Comparison of ENCODE assay signal across 35 cellular contexts in genomic region chr14:23164250-23164649, GRCh38. TPM values are rescaled to one million over a fixed set of nuclear protein-coding genes. Genes with fewer than 3 reads are reported as not detected.
DNase-seq lines count a peak whose midpoint lies in the region; ATAC-seq and TF ChIP-seq lines count a peak whose summit lies in the region.
"Had no signal": no experiment of that assay in that cellular context is flagged by ENCODE, and none has a peak within 500 bp of the region (broad histone marks: within the 10 kb centered on the region; RNA-seq: fewer than 3 reads in every experiment).

No MANE protein-coding gene starts in this region.

- H2AK5ac ChIP-seq in mesendoderm (ENCODE audit: low read length) = no peak overlapping the region

- no peak overlapping the region for H3K4me2 ChIP-seq in mesendoderm (ENCODE audit: low read length)
- H3K4me2 ChIP-seq: KMS-11, neural progenitor cell had no signal

- H3K18ac ChIP-seq in mesendoderm (ENCODE audit: low read length) = no peak overlapping the region

- 25 to 41% methylated on average over 2 of the region's 2 CpGs for WGBS in body of pancreas, 2 donors
- 29 to 62% (median 38%) methylated on average over 2 of the region's 2 CpGs for WGBS in stomach, 5 donors
- no CpG with 5 or more reads among the region's 2 CpGs for WGBS in mesendoderm (ENCODE audit: extremely low coverage, insufficient coverage, low lambda C conversion rate)

- H3K4me1 ChIP-seq in body of pancreas = peaks cover 51% of the 10 kb centered on the region
- H3K4me1 ChIP-seq in lower lobe of right lung = peaks cover 54% of the 10 kb centered on the region
- peaks cover 18 to 78% (median 37%) of the 10 kb centered on the region in 4 donors for H3K4me1 ChIP-seq in stomach
- peaks cover 7% of the 10 kb centered on the region for H3K4me1 ChIP-seq in mesendoderm (ENCODE audit: control insufficient read depth, low read depth, low read length)
- H3K4me1 ChIP-seq: BE2C had no signal

- H3K9ac ChIP-seq in mesendoderm (ENCODE audit: low read length) = no peak overlapping the region
- H3K9ac ChIP-seq: KMS-11, neural progenitor cell had no signal

- DNase-seq in RWPE1 (ENCODE audit: low spot score) = no peak
- DNase-seq in body of pancreas = peak; percentile 80 to 92 (median 86)
- DNase-seq in lower lobe of right lung = no peak
- DNase-seq in stomach = peak; percentile 81
- DNase-seq in natural killer cell treated with Interleukin-12 subunit alpha and Interleukin-12 subunit beta and Interleukin-15 and Interleukin-18, amount 100 ng/mL, for 72 hours (ENCODE audit: low spot score) = no peak
- no peak for DNase-seq in mesendoderm
- no peak for DNase-seq in effector memory CD8-positive, alpha-beta T cell
- DNase-seq: activated CD4-positive, alpha-beta memory T cell treated with anti-CD3 and anti-CD28 coated beads, Interleukin-2, amount 10 ng/mL, durations not matched to agents 7 days and 5 days; activated CD4-positive, alpha-beta T cell treated with anti-CD3 and anti-CD28 coated beads for 1 hour; activated CD8-positive, alpha-beta memory T cell treated with anti-CD3 and anti-CD28 coated beads, Interleukin-2, amount 50 U/mL, for 4 hours; activated naive CD4-positive, alpha-beta T cell treated with Interleukin-2 at 50 U/mL for 16 hours; amygdala; BE2C; CD8-positive, alpha-beta memory T cell; DMS 273 treated with DMSO at 0.1 percent for 48 hours; effector CD8-positive, alpha-beta T cell; foreskin keratinocyte; heart left ventricle; kidney; NCI-H1417 treated with DMSO at 0.1 percent for 48 hours; NCI-H2081; NCI-H526; posterior cingulate gyrus; right cardiac atrium; SHP77; stimulated activated CD4-positive, alpha-beta T cell treated with anti-CD3 and anti-CD28 coated beads, Interleukin-2, amount 100 ng/mL, for 24 hours; thyroid gland had no signal

- H2BK120ac ChIP-seq in mesendoderm (ENCODE audit: low read depth, low read length) = no peak overlapping the region

- H3K27ac ChIP-seq in RWPE1 (peak overlapping the region; percentile 42), body of pancreas (peak overlapping the region; percentile 60 to 85 (median 74)), lower lobe of right lung (peak overlapping the region; percentile 31), stomach (peak overlapping the region; percentile 67 to 78 (median 73)), mesendoderm (ENCODE audit: low read depth, low read length) (no peak overlapping the region)
- H3K27ac ChIP-seq: epithelial cell of prostate, foreskin keratinocyte, KMS-11, neural progenitor cell, thyroid gland had no signal

- H3K27me3 ChIP-seq in body of pancreas (no peaks in the 10 kb centered on the region), lower lobe of right lung (ENCODE audit: low read depth) (no peaks in the 10 kb centered on the region), stomach (no peaks in the 10 kb centered on the region), mesendoderm (ENCODE audit: insufficient read depth, low read length, poor library complexity) (no peaks in the 10 kb centered on the region)
- H3K27me3 ChIP-seq: BE2C, foreskin keratinocyte, heart left ventricle, neural progenitor cell, thyroid gland had no signal

- no peak for TF ChIP-seq EP300 in stomach (IDR thresholded peaks at IDR 0.05)

- no peak overlapping the region for H3K27ac Mint-ChIP-seq in natural killer cell treated with Interleukin-12 subunit alpha and Interleukin-12 subunit beta and Interleukin-15 and Interleukin-18, amount 100 ng/mL, for 72 hours
- no peak overlapping the region for H3K27ac Mint-ChIP-seq in effector memory CD8-positive, alpha-beta T cell
- H3K27ac Mint-ChIP-seq: activated CD4-positive, alpha-beta memory T cell treated with anti-CD3 and anti-CD28 coated beads, Interleukin-2, amount 10 ng/mL, durations not matched to agents 7 days and 5 days; neural progenitor cell; stimulated activated naive CD8-positive, alpha-beta T cell treated with anti-CD3 and anti-CD28 coated beads, Interleukin-15, Interleukin-2, amounts not matched to agents 100 ng/mL and 50 ng/mL, for 24 hours; T-helper 2 cell treated with Interferon-gamma antibody and Interleukin-4, amounts not matched to agents 5 μg/mL and 100 μg/mL, for 36 hours had no signal

- no peaks in the 10 kb centered on the region for H3K36me3 Mint-ChIP-seq in natural killer cell treated with Interleukin-12 subunit alpha and Interleukin-12 subunit beta and Interleukin-15 and Interleukin-18, amount 100 ng/mL, for 72 hours
- peaks cover 3% of the 10 kb centered on the region for H3K36me3 Mint-ChIP-seq in effector memory CD8-positive, alpha-beta T cell (ENCODE audit: insufficient read depth)
- H3K36me3 Mint-ChIP-seq: CD8-positive, alpha-beta memory T cell had no signal

- no peaks in the 10 kb centered on the region for H3K79me2 ChIP-seq in mesendoderm (ENCODE audit: control insufficient read depth, insufficient read depth, low read length)

- no peak overlapping the region for H4K5ac ChIP-seq in mesendoderm (ENCODE audit: low read length)

- no peak overlapping the region for H2BK5ac ChIP-seq in mesendoderm (ENCODE audit: low read length)

- no peaks in the 10 kb centered on the region for H3K9me3 Mint-ChIP-seq in natural killer cell treated with Interleukin-12 subunit alpha and Interleukin-12 subunit beta and Interleukin-15 and Interleukin-18, amount 100 ng/mL, for 72 hours
- H3K9me3 Mint-ChIP-seq in effector memory CD8-positive, alpha-beta T cell = no peaks in the 10 kb centered on the region
- H3K9me3 Mint-ChIP-seq: activated CD4-positive, alpha-beta memory T cell treated with anti-CD3 and anti-CD28 coated beads, Interleukin-2, amount 10 ng/mL, durations not matched to agents 7 days and 5 days; CD8-positive, alpha-beta memory T cell; stimulated activated naive CD8-positive, alpha-beta T cell treated with anti-CD3 and anti-CD28 coated beads, Interleukin-15, Interleukin-2, amounts not matched to agents 100 ng/mL and 50 ng/mL, for 24 hours; T-helper 2 cell treated with Interferon-gamma antibody and Interleukin-4, amounts not matched to agents 5 μg/mL and 100 μg/mL, for 36 hours had no signal

- no peaks in the 10 kb centered on the region for H3K36me3 ChIP-seq in body of pancreas (replicated peaks in 1 of 2; ENCODE audit: insufficient read depth in 1 of 2, low read depth in 2 of 2)
- no peaks in the 10 kb centered on the region for H3K36me3 ChIP-seq in lower lobe of right lung
- peaks cover 0 to 36% (median 25%) of the 10 kb centered on the region in 4 donors for H3K36me3 ChIP-seq in stomach
- H3K36me3 ChIP-seq in mesendoderm (ENCODE audit: control insufficient read depth, insufficient read depth, low read length) = no peaks in the 10 kb centered on the region
- H3K36me3 ChIP-seq: BE2C, heart left ventricle, neural progenitor cell, thyroid gland had no signal

- no peak overlapping the region for H3K4me3 Mint-ChIP-seq in natural killer cell treated with Interleukin-12 subunit alpha and Interleukin-12 subunit beta and Interleukin-15 and Interleukin-18, amount 100 ng/mL, for 72 hours
- H3K4me3 Mint-ChIP-seq in effector memory CD8-positive, alpha-beta T cell = no peak overlapping the region
- H3K4me3 Mint-ChIP-seq: activated CD4-positive, alpha-beta memory T cell treated with anti-CD3 and anti-CD28 coated beads, Interleukin-2, amount 10 ng/mL, durations not matched to agents 7 days and 5 days; CD8-positive, alpha-beta memory T cell; neural progenitor cell; stimulated activated naive CD8-positive, alpha-beta T cell treated with anti-CD3 and anti-CD28 coated beads, Interleukin-15, Interleukin-2, amounts not matched to agents 100 ng/mL and 50 ng/mL, for 24 hours; T-helper 2 cell treated with Interferon-gamma antibody and Interleukin-4, amounts not matched to agents 5 μg/mL and 100 μg/mL, for 36 hours had no signal

- TF ChIP-seq POLR2A in body of pancreas (IDR thresholded peaks at IDR 0.05) (peak in 2 of 3 donors; percentile 19 to 32), stomach (IDR thresholded peaks at IDR 0.05) (no peak)

- no peak overlapping the region for H3K4ac ChIP-seq in mesendoderm (ENCODE audit: low read depth, low read length)

- H3K27me3 Mint-ChIP-seq in natural killer cell treated with Interleukin-12 subunit alpha and Interleukin-12 subunit beta and Interleukin-15 and Interleukin-18, amount 100 ng/mL, for 72 hours = peaks cover 3 to 16% of the 10 kb centered on the region in 2 donors
- peaks cover 55 to 58% of the 10 kb centered on the region in 2 donors for H3K27me3 Mint-ChIP-seq in effector memory CD8-positive, alpha-beta T cell
- H3K27me3 Mint-ChIP-seq: stimulated activated naive CD8-positive, alpha-beta T cell treated with anti-CD3 and anti-CD28 coated beads, Interleukin-15, Interleukin-2, amounts not matched to agents 100 ng/mL and 50 ng/mL, for 24 hours had no signal

- CTCF ChIA-PET in RWPE1 (lab: Yijun Ruan, JAX) = interaction anchor here (0.6 to 0.7 kb wide), 3 partner anchors 10 to 58 kb away, joined by 3 to 5 read pairs (median 3); no protein-coding TSS in a partner anchor

- no peak overlapping the region for H3K56ac ChIP-seq in mesendoderm (ENCODE audit: low read length)

- peaks cover 5% of the 10 kb centered on the region in 2 donors for H3K4me1 Mint-ChIP-seq in natural killer cell treated with Interleukin-12 subunit alpha and Interleukin-12 subunit beta and Interleukin-15 and Interleukin-18, amount 100 ng/mL, for 72 hours (ENCODE audit: low read depth in 2 of 2)
- peaks cover 0 to 5% of the 10 kb centered on the region in 2 donors for H3K4me1 Mint-ChIP-seq in effector memory CD8-positive, alpha-beta T cell (ENCODE audit: low read depth in 2 of 2)
- H3K4me1 Mint-ChIP-seq: CD8-positive, alpha-beta memory T cell had no signal

- H3K9me3 ChIP-seq in body of pancreas (no peaks in the 10 kb centered on the region), lower lobe of right lung (no peaks in the 10 kb centered on the region), stomach (no peaks in the 10 kb centered on the region)
- H3K9me3 ChIP-seq: BE2C, heart left ventricle, thyroid gland had no signal

- intact Hi-C loops in body of pancreas (cut with DNase I) (no loop called here), lower lobe of right lung (cut with DNase I) (no loop called here), stomach (cut with DNase I; ENCODE audit: low total_unique reads) (no loop called here)

- H3K23ac ChIP-seq in mesendoderm (ENCODE audit: low read length) = no peak overlapping the region

- H4K8ac ChIP-seq in mesendoderm (ENCODE audit: low read depth, low read length) = no peak overlapping the region

- H3K4me3 ChIP-seq in body of pancreas = no peak overlapping the region
- H3K4me3 ChIP-seq in lower lobe of right lung = no peak overlapping the region
- H3K4me3 ChIP-seq in stomach = no peak overlapping the region
- H3K4me3 ChIP-seq in mesendoderm (ENCODE audit: low read length) = no peak overlapping the region
- H3K4me3 ChIP-seq: heart left ventricle, neural progenitor cell, thyroid gland had no signal

- POLR2A ChIA-PET in RWPE1 (lab: Yijun Ruan, JAX; ENCODE audit: low non-redundant PET) = no interaction called here

- ATAC-seq in body of pancreas (peak; percentile 97), lower lobe of right lung (peak; percentile 75 to 82)
- no peak for ATAC-seq in natural killer cell treated with Interleukin-12 subunit alpha and Interleukin-12 subunit beta and Interleukin-15 and Interleukin-18, amount 100 ng/mL, for 72 hours
- ATAC-seq in effector memory CD8-positive, alpha-beta T cell (replicated peaks) = no peak
- ATAC-seq: foreskin keratinocyte, Panc1 had no signal

- TF ChIP-seq CTCF in RWPE1 (conservative IDR thresholded peaks at IDR 0.05; ENCODE audit: low read depth) = no peak
- TF ChIP-seq CTCF in body of pancreas (IDR thresholded peaks at IDR 0.05) = peak in 1 of 7 experiments; percentile 3
- no peak for TF ChIP-seq CTCF in lower lobe of right lung (IDR thresholded peaks at IDR 0.05)
- no peak for TF ChIP-seq CTCF in stomach (IDR thresholded peaks at IDR 0.05)

- H3K79me1 ChIP-seq in mesendoderm (ENCODE audit: low read length) = no peaks in the 10 kb centered on the region

- no peak overlapping the region for H2BK15ac ChIP-seq in mesendoderm (replicated peaks; ENCODE audit: low read depth)

RNA-seq across cellular contexts. Expression of gene SLC7A8, which starts 19.2 kb away (rescaled TPM):
- total RNA-seq in body of pancreas = 10 to 100 TPM; 17.8 to 18.2 TPM
- total RNA-seq in lower lobe of right lung = 36.8 TPM
- total RNA-seq in stomach = 100 to 1,000 TPM in 1 of 5 donors, 10 to 100 TPM in 3, 1 to 10 TPM in 1; 1.2 to 102 (median 43.7) TPM
- 10 to 100 TPM; 22.1 to 33.9 (median 22.4) TPM for polyA plus RNA-seq in stomach
- total RNA-seq in natural killer cell treated with Interleukin-12 subunit alpha and Interleukin-12 subunit beta and Interleukin-15 and Interleukin-18, amount 100 ng/mL, for 72 hours = 1 to 10 TPM in 1 of 2 donors, under 1 TPM in 1; 0.07 to 3.5 TPM
- 73.0 TPM for polyA plus RNA-seq in mesendoderm (2013, experiment 1 of 2)
- 73.7 TPM for polyA plus RNA-seq in mesendoderm (2013, experiment 2 of 2)

RNA-seq across cellular contexts. Expression of gene CEBPE, which starts 45.2 kb away (rescaled TPM):
- total RNA-seq in body of pancreas = not detected
- total RNA-seq in lower lobe of right lung = 0.32 TPM
- not detected for total RNA-seq in stomach
- polyA plus RNA-seq in stomach = under 1 TPM in 1 of 3 donors, not detected in 2; 0.37 TPM
- not detected for total RNA-seq in natural killer cell treated with Interleukin-12 subunit alpha and Interleukin-12 subunit beta and Interleukin-15 and Interleukin-18, amount 100 ng/mL, for 72 hours
- polyA plus RNA-seq in mesendoderm (2013, experiment 1 of 2) = 0.04 TPM
- polyA plus RNA-seq in mesendoderm (2013, experiment 2 of 2) = 0.07 TPM
- total RNA-seq: foreskin keratinocyte, kidney, lower leg skin, right cardiac atrium, thyroid gland had no signal
- polyA plus RNA-seq: CD8-positive, alpha-beta memory T cell; foreskin keratinocyte; heart left ventricle; right cardiac atrium had no signal

RNA-seq across cellular contexts. Expression of gene CIROP, which starts 59.5 kb away (rescaled TPM):
- total RNA-seq in body of pancreas (not detected), lower lobe of right lung (not detected), stomach (not detected)
- polyA plus RNA-seq in stomach = not detected
- total RNA-seq in natural killer cell treated with Interleukin-12 subunit alpha and Interleukin-12 subunit beta and Interleukin-15 and Interleukin-18, amount 100 ng/mL, for 72 hours = not detected
- polyA plus RNA-seq in mesendoderm (2013, experiment 1 of 2) = 0.04 TPM
- 0.06 TPM for polyA plus RNA-seq in mesendoderm (2013, experiment 2 of 2)
- total RNA-seq: activated CD4-positive, alpha-beta memory T cell treated with anti-CD3 and anti-CD28 coated beads, Interleukin-2, amount 10 ng/mL, durations not matched to agents 7 days and 5 days; CD8-positive, alpha-beta memory T cell; foreskin keratinocyte; heart left ventricle; kidney; lower leg skin; mucosa of gallbladder; right cardiac atrium had no signal
- polyA plus RNA-seq: CD8-positive, alpha-beta memory T cell; foreskin keratinocyte; heart left ventricle; right cardiac atrium had no signal

Comparison
In these comparisons a context has a peak if more than half of its experiments do, and no peak if none do; other contexts are left out.
1. DNase-seq: peak in body of pancreas (4 of 4) and stomach (single experiment); none in RWPE1 (single experiment), lower lobe of right lung (single experiment), natural killer cell treated with Interleukin-12 subunit alpha and Interleukin-12 subunit beta and Interleukin-15 and Interleukin-18, amount 100 ng/mL, for 72 hours (single experiment), mesendoderm (single experiment) and effector memory CD8-positive, alpha-beta T cell (0 of 3).
2. ATAC-seq: peak in body of pancreas (single experiment) and lower lobe of right lung (2 of 2); none in natural killer cell treated with Interleukin-12 subunit alpha and Interleukin-12 subunit beta and Interleukin-15 and Interleukin-18, amount 100 ng/mL, for 72 hours (0 of 2) and effector memory CD8-positive, alpha-beta T cell (single experiment).
3. POLR2A ChIP-seq: peak in body of pancreas (2 of 3); none in stomach (0 of 4).